Comparison of ENCODE assay signal across 8 cellular contexts in genomic region chr9:129888809-129889460, GRCh38. TPM values are rescaled to one million over a fixed set of nuclear protein-coding genes. Genes with fewer than 3 reads are reported as not detected.
DNase-seq lines count a peak whose midpoint lies in the region; ATAC-seq and TF ChIP-seq lines count a peak whose summit lies in the region.

No MANE protein-coding gene starts in this region.

- H3K27me3 ChIP-seq in psoas muscle (ENCODE audit: insufficient read depth in 3 of 3, low read length in 2 of 3), result no peaks in the 10 kb centered on the region

- DNase-seq in activated T-helper 1 cell treated with anti-CD3 and anti-CD28 coated beads, Interleukin-12 subunit alpha, Interleukin-12 subunit beta, Interleukin-2, Interleukin-4 antibody, amounts not matched to agents 30 ng/mL and 10 ng/mL and 1 ng/mL, durations not matched to agents 14 hours and 24 hours and 36 hours (ENCODE audit: low spot score), result peak; percentile 20
- no peak for DNase-seq in psoas muscle
- no peak for DNase-seq in UCSD-AML1 (lab: John Stamatoyannopoulos, UW; ENCODE audit: unreplicated experiment)
- no peak for DNase-seq in NCI-H524 (lab: John Stamatoyannopoulos, UW)
- no peak for DNase-seq in omental fat pad (ENCODE audit: low spot score)

- peak overlapping the region; percentile 100 for H3K27ac Mint-ChIP-seq in activated T-helper 1 cell treated with anti-CD3 and anti-CD28 coated beads, Interleukin-12 subunit alpha, Interleukin-12 subunit beta, Interleukin-2, Interleukin-4 antibody, amounts not matched to agents 30 ng/mL and 10 ng/mL and 1 ng/mL, durations not matched to agents 14 hours and 24 hours and 36 hours

- 82 to 85% (median 82%) methylated on average over 23 of the region's 23 CpGs for WGBS in psoas muscle, 3 donors

- peak overlapping the region; percentile 39 for H3K27ac ChIP-seq in psoas muscle

- intact Hi-C loops in activated T-helper 1 cell treated with anti-CD3 and anti-CD28 coated beads, Interleukin-12 subunit alpha, Interleukin-12 subunit beta, Interleukin-2, Interleukin-4 antibody, amounts not matched to agents 30 ng/mL and 10 ng/mL and 1 ng/mL, durations not matched to agents 14 hours and 24 hours and 36 hours (cut with micrococcal nuclease), result loop anchor here (1.0 to 5.0 kb wide), 4 partner anchors 43 to 1383 kb away; no protein-coding TSS in a partner anchor
- intact Hi-C loops in psoas muscle (cut with DNase I), result loop anchor here (5.0 to 10.0 kb wide), 4 partner anchors 163 to 348 kb away; partner anchors contain the start of gene GPR107 (in 1 of the 2)

- no peak for TF ChIP-seq CTCF in psoas muscle (IDR thresholded peaks at IDR 0.05)
- no peak for TF ChIP-seq CTCF in omental fat pad (IDR thresholded peaks at IDR 0.05)

- H3K27me3 Mint-ChIP-seq in activated T-helper 1 cell treated with anti-CD3 and anti-CD28 coated beads, Interleukin-12 subunit alpha, Interleukin-12 subunit beta, Interleukin-2, Interleukin-4 antibody, amounts not matched to agents 30 ng/mL and 10 ng/mL and 1 ng/mL, durations not matched to agents 14 hours and 24 hours and 36 hours (ENCODE audit: insufficient read depth), result peaks cover 2% of the 10 kb centered on the region

- H3K36me3 ChIP-seq in psoas muscle (ENCODE audit: insufficient read depth in 1 of 2, low read depth in 1 of 2), result peaks cover 0 to 30% of the 10 kb centered on the region in 2 donors

- peaks cover 18% of the 10 kb centered on the region for H3K4me1 ChIP-seq in psoas muscle

- peaks cover 95% of the 10 kb centered on the region for H3K4me1 Mint-ChIP-seq in activated T-helper 1 cell treated with anti-CD3 and anti-CD28 coated beads, Interleukin-12 subunit alpha, Interleukin-12 subunit beta, Interleukin-2, Interleukin-4 antibody, amounts not matched to agents 30 ng/mL and 10 ng/mL and 1 ng/mL, durations not matched to agents 14 hours and 24 hours and 36 hours (ENCODE audit: low read depth)

- H3K9me3 ChIP-seq in psoas muscle, result no peaks in the 10 kb centered on the region

- ATAC-seq in GM18867 (IDR thresholded peaks at IDR 0.05; ENCODE audit: unreplicated experiment) (peak; percentile 17), HG02973 (IDR thresholded peaks at IDR 0.05; ENCODE audit: unreplicated experiment) (peak; percentile 2), psoas muscle (no peak), omental fat pad (ENCODE audit: low FRiP score) (no peak), HG02610 (IDR thresholded peaks at IDR 0.05; ENCODE audit: unreplicated experiment) (no peak)

- no peaks in the 10 kb centered on the region for H3K9me3 Mint-ChIP-seq in activated T-helper 1 cell treated with anti-CD3 and anti-CD28 coated beads, Interleukin-12 subunit alpha, Interleukin-12 subunit beta, Interleukin-2, Interleukin-4 antibody, amounts not matched to agents 30 ng/mL and 10 ng/mL and 1 ng/mL, durations not matched to agents 14 hours and 24 hours and 36 hours

- peaks cover 31% of the 10 kb centered on the region for H3K36me3 Mint-ChIP-seq in activated T-helper 1 cell treated with anti-CD3 and anti-CD28 coated beads, Interleukin-12 subunit alpha, Interleukin-12 subunit beta, Interleukin-2, Interleukin-4 antibody, amounts not matched to agents 30 ng/mL and 10 ng/mL and 1 ng/mL, durations not matched to agents 14 hours and 24 hours and 36 hours (ENCODE audit: low read depth)

- peak overlapping the region; percentile 46 for H3K4me3 ChIP-seq in psoas muscle

- H3K4me3 Mint-ChIP-seq in activated T-helper 1 cell treated with anti-CD3 and anti-CD28 coated beads, Interleukin-12 subunit alpha, Interleukin-12 subunit beta, Interleukin-2, Interleukin-4 antibody, amounts not matched to agents 30 ng/mL and 10 ng/mL and 1 ng/mL, durations not matched to agents 14 hours and 24 hours and 36 hours, result peak overlapping the region; percentile 92

RNA-seq across cellular contexts. Expression of gene USP20, which starts 53.7 kb away (rescaled TPM):
- 47.9 and 50.2 TPM in 2 replicates for total RNA-seq in activated T-helper 1 cell treated with anti-CD3 and anti-CD28 coated beads, Interleukin-12 subunit alpha, Interleukin-12 subunit beta, Interleukin-2, Interleukin-4 antibody, amounts not matched to agents 30 ng/mL and 10 ng/mL and 1 ng/mL, durations not matched to agents 14 hours and 24 hours and 36 hours
- total RNA-seq in psoas muscle (10 to 100 TPM; 12.6 to 18.4 (median 16.5) TPM), omental fat pad (10 to 100 TPM; 11.5 to 18.5 (median 15.5) TPM)
- 10 to 100 TPM in 2 of 3 donors, 1 to 10 TPM in 1; 9.5 to 16.2 (median 11.1) TPM for polyA plus RNA-seq in psoas muscle

RNA-seq across cellular contexts. Expression of gene C9orf78, which starts 53.9 kb away (rescaled TPM):
- 64.0 and 67.4 TPM in 2 replicates for total RNA-seq in activated T-helper 1 cell treated with anti-CD3 and anti-CD28 coated beads, Interleukin-12 subunit alpha, Interleukin-12 subunit beta, Interleukin-2, Interleukin-4 antibody, amounts not matched to agents 30 ng/mL and 10 ng/mL and 1 ng/mL, durations not matched to agents 14 hours and 24 hours and 36 hours
- total RNA-seq in psoas muscle (10 to 100 TPM; 37.1 to 53.2 (median 44.5) TPM), omental fat pad (10 to 100 TPM; 44.1 to 98.0 (median 45.0) TPM)
- 100 to 1,000 TPM in 1 of 3 donors, 10 to 100 TPM in 2; 73.0 to 157 (median 98.0) TPM for polyA plus RNA-seq in psoas muscle

Comparison
In these comparisons a context has a peak if more than half of its experiments do, and no peak if none do; other contexts are left out.
1. ATAC-seq: peak in GM18867 (single experiment) and HG02973 (single experiment); none in psoas muscle (0 of 4), omental fat pad (single experiment) and HG02610 (single experiment).